8 cellular contexts compared by ENCODE assay signal in genomic region chr7:34928052-34928451, GRCh38.
A peak's percentile ranks its signal among the peaks of the same experiment; 100 is the strongest.
DNase-seq lines count a peak whose midpoint lies in the region; ATAC-seq and FAIRE-seq lines count a peak whose summit lies in the region.

No MANE protein-coding gene starts in this region.

- intact Hi-C loops in activated T-helper 2 cell treated with anti-CD3 and anti-CD28 coated beads, Interferon-gamma antibody, Interleukin-2, Interleukin-4, amounts not matched to agents 10 μg/mL and 5 μg/mL and 100 μg/mL, durations not matched to agents 14 hours and 24 hours and 36 hours (cut with micrococcal nuclease): loop anchor here (5.0 kb wide), 1 partner anchor 64 kb away; no protein-coding TSS in a partner anchor

- H3K36me3 Mint-ChIP-seq in activated T-helper 2 cell treated with anti-CD3 and anti-CD28 coated beads, Interferon-gamma antibody, Interleukin-2, Interleukin-4, amounts not matched to agents 10 μg/mL and 5 μg/mL and 100 μg/mL, durations not matched to agents 14 hours and 24 hours and 36 hours (ENCODE audit: low read depth): peaks cover 3% of the 10 kb centered on the region

- DNase-seq in SKM-1 (lab: John Stamatoyannopoulos, UW; ENCODE audit: unreplicated experiment) (peak; percentile 0), SKM-1 treated with dmso at 0.1 percent for 144 hours (lab: John Stamatoyannopoulos, UW; ENCODE audit: unreplicated experiment) (no peak), NCI-H82 (lab: John Stamatoyannopoulos, UW) (peak; percentile 75), hypothalamus (lab: John Stamatoyannopoulos, UW) (peak in 46 of 51 donors; percentile 3 to 87 (median 44)), frontal cortex (ENCODE audit: low spot score in 2 of 2) (no peak)
- peak; percentile 22 for DNase-seq in activated T-helper 2 cell treated with anti-CD3 and anti-CD28 coated beads, Interferon-gamma antibody, Interleukin-2, Interleukin-4, amounts not matched to agents 10 μg/mL and 5 μg/mL and 100 μg/mL, durations not matched to agents 14 hours and 24 hours and 36 hours (ENCODE audit: low spot score)
- peak; percentile 31 to 59 for DNase-seq in stimulated activated CD4-positive, alpha-beta T cell treated with anti-CD3 and anti-CD28 coated beads, Interleukin-4, amount 100 ng/mL, for 48 hours (ENCODE audit: low read depth in 2 of 2)

- peaks cover 2% of the 10 kb centered on the region for H3K27me3 Mint-ChIP-seq in activated T-helper 2 cell treated with anti-CD3 and anti-CD28 coated beads, Interferon-gamma antibody, Interleukin-2, Interleukin-4, amounts not matched to agents 10 μg/mL and 5 μg/mL and 100 μg/mL, durations not matched to agents 14 hours and 24 hours and 36 hours (ENCODE audit: low read depth)

- peaks cover 7% of the 10 kb centered on the region for H3K4me1 Mint-ChIP-seq in activated T-helper 2 cell treated with anti-CD3 and anti-CD28 coated beads, Interferon-gamma antibody, Interleukin-2, Interleukin-4, amounts not matched to agents 10 μg/mL and 5 μg/mL and 100 μg/mL, durations not matched to agents 14 hours and 24 hours and 36 hours (ENCODE audit: low read depth)

- ATAC-seq in HG02642 (IDR thresholded peaks at IDR 0.05; ENCODE audit: poor library complexity, unreplicated experiment): peak; percentile 72

- no peak for FAIRE-seq in frontal cortex (lab: Jason Lieb, UNC)

- H3K4me3 Mint-ChIP-seq in activated T-helper 2 cell treated with anti-CD3 and anti-CD28 coated beads, Interferon-gamma antibody, Interleukin-2, Interleukin-4, amounts not matched to agents 10 μg/mL and 5 μg/mL and 100 μg/mL, durations not matched to agents 14 hours and 24 hours and 36 hours (ENCODE audit: low read depth): no peak overlapping the region

- H3K27ac Mint-ChIP-seq in activated T-helper 2 cell treated with anti-CD3 and anti-CD28 coated beads, Interferon-gamma antibody, Interleukin-2, Interleukin-4, amounts not matched to agents 10 μg/mL and 5 μg/mL and 100 μg/mL, durations not matched to agents 14 hours and 24 hours and 36 hours: no peak overlapping the region

- no peaks in the 10 kb centered on the region for H3K9me3 Mint-ChIP-seq in activated T-helper 2 cell treated with anti-CD3 and anti-CD28 coated beads, Interferon-gamma antibody, Interleukin-2, Interleukin-4, amounts not matched to agents 10 μg/mL and 5 μg/mL and 100 μg/mL, durations not matched to agents 14 hours and 24 hours and 36 hours

Comparison
In these comparisons a context has a peak if more than half of its experiments do, and no peak if none do; other contexts are left out.
1. DNase-seq: peak in SKM-1 (single experiment), NCI-H82 (single experiment), activated T-helper 2 cell treated with anti-CD3 and anti-CD28 coated beads, Interferon-gamma antibody, Interleukin-2, Interleukin-4, amounts not matched to agents 10 μg/mL and 5 μg/mL and 100 μg/mL, durations not matched to agents 14 hours and 24 hours and 36 hours (single experiment), hypothalamus (46 of 51) and stimulated activated CD4-positive, alpha-beta T cell treated with anti-CD3 and anti-CD28 coated beads, Interleukin-4, amount 100 ng/mL, for 48 hours (2 of 2); none in SKM-1 treated with dmso at 0.1 percent for 144 hours (single experiment) and frontal cortex (0 of 2).